Comparison of ENCODE assay signal across 10 cellular contexts in genomic region chr2:101828267-101829017, GRCh38.
DNase-seq lines count a peak whose midpoint lies in the region; ATAC-seq and TF ChIP-seq lines count a peak whose summit lies in the region.
"Had no signal": no experiment of that assay in that cellular context is flagged by ENCODE, and none has a peak within 500 bp of the region (broad histone marks: within the 10 kb centered on the region; RNA-seq: fewer than 3 reads in every experiment).

No MANE protein-coding gene starts in this region.

- peak overlapping the region; percentile 13 to 81 (median 48) for H3K4me3 Mint-ChIP-seq in CD4-positive, alpha-beta memory T cell

- peak overlapping the region; percentile 63 for H2AK5ac ChIP-seq in mesenchymal stem cell (ENCODE audit: low read length, severe bottlenecking)

- no peak overlapping the region for H4K8ac ChIP-seq in mesenchymal stem cell (ENCODE audit: low read length)

- peak overlapping the region; percentile 1 to 79 (median 47) for H3K27ac Mint-ChIP-seq in CD4-positive, alpha-beta memory T cell

- POLR2A ChIA-PET in CD4-positive, alpha-beta memory T cell (lab: Charles Lee; ENCODE audit: partially characterized antibody) = interaction anchor here (0.6 to 4.0 kb wide), 6 partner anchors 61 to 429 kb away, joined by 3 to 19 read pairs (median 4); partner anchors contain the start of gene MAP4K4

- no peak overlapping the region for H3K27ac ChIP-seq in CD4-positive, alpha-beta memory T cell (ENCODE audit: low read depth, low read length)
- H3K27ac ChIP-seq in brain microvascular endothelial cell (peak overlapping the region; percentile 97), mesenchymal stem cell (ENCODE audit: low read length, poor library complexity, severe bottlenecking) (peak overlapping the region; percentile 14)

- no peak overlapping the region for H2BK12ac ChIP-seq in mesenchymal stem cell (ENCODE audit: low read length in 2 of 2)

- no peak overlapping the region for H2BK15ac ChIP-seq in mesenchymal stem cell (ENCODE audit: low read depth, poor library complexity, severe bottlenecking)

- H3K9me3 Mint-ChIP-seq in CD4-positive, alpha-beta memory T cell = no peaks in the 10 kb centered on the region

- no peak overlapping the region for H3K4ac ChIP-seq in mesenchymal stem cell (ENCODE audit: low read depth in 1 of 2, low read length in 2 of 2)

- peaks cover 51 to 75% (median 64%) of the 10 kb centered on the region in 4 donors for H3K4me1 Mint-ChIP-seq in CD4-positive, alpha-beta memory T cell

- no peak overlapping the region for H2AFZ ChIP-seq in mesenchymal stem cell (ENCODE audit: low read depth, low read length)

- H2BK120ac ChIP-seq in mesenchymal stem cell (ENCODE audit: low read depth, low read length) = no peak overlapping the region

- H3K4me3 ChIP-seq in CD4-positive, alpha-beta memory T cell (ENCODE audit: low read length in 2 of 2) = no peak overlapping the region
- H3K4me3 ChIP-seq in brain microvascular endothelial cell (ENCODE audit: low read depth, low read length) (no peak overlapping the region), mesenchymal stem cell (ENCODE audit: insufficient read depth in 1 of 2, low read depth in 1 of 2, low read length in 2 of 2) (peak overlapping the region in 1 of 2 experiments; percentile 3)

- no peak overlapping the region for H3K18ac ChIP-seq in mesenchymal stem cell (ENCODE audit: low read depth in 1 of 2, low read length in 2 of 2)

- H4K91ac ChIP-seq in mesenchymal stem cell (ENCODE audit: low read length) = no peak overlapping the region

- H3K9me3 ChIP-seq in CD4-positive, alpha-beta memory T cell (ENCODE audit: control insufficient read depth in 1 of 2, low read length in 2 of 2) = no peaks in the 10 kb centered on the region
- H3K9me3 ChIP-seq in mesenchymal stem cell (ENCODE audit: control insufficient read depth, low read length) = no peaks in the 10 kb centered on the region

- intact Hi-C loops in CD4-positive, alpha-beta memory T cell (cut with micrococcal nuclease) = no loop called here

- peaks cover 34% of the 10 kb centered on the region for H3K36me3 ChIP-seq in CD4-positive, alpha-beta memory T cell (ENCODE audit: insufficient read depth, low read length)
- peaks cover 17% of the 10 kb centered on the region for H3K36me3 ChIP-seq in brain microvascular endothelial cell (replicated peaks)
- peaks cover 16 to 94% of the 10 kb centered on the region in 2 experiments for H3K36me3 ChIP-seq in mesenchymal stem cell (ENCODE audit: control insufficient read depth in 1 of 2, insufficient read depth in 2 of 2, low read depth in 1 of 2, low read length in 2 of 2)

- in situ Hi-C loops in brain microvascular endothelial cell (cut with HindIII; ENCODE audit: low pct_ligation_motif_present, low sequenced_read_pairs) = loop anchor here (25.0 kb wide), 1 partner anchor 391 kb away; no protein-coding TSS in a partner anchor

- CTCF ChIA-PET in CD4-positive, alpha-beta memory T cell (lab: Charles Lee; ENCODE audit: partially characterized antibody) = interaction anchor here (0.9 to 10.1 kb wide), 11 partner anchors 11 to 487 kb away, joined by 3 to 163 read pairs (median 3); no protein-coding TSS in a partner anchor

- H2BK5ac ChIP-seq in mesenchymal stem cell (ENCODE audit: low read depth, low read length, poor library complexity, severe bottlenecking) = no peak overlapping the region

- no peaks in the 10 kb centered on the region for H3K27me3 ChIP-seq in CD4-positive, alpha-beta memory T cell (ENCODE audit: insufficient read depth, low read length)
- no peaks in the 10 kb centered on the region for H3K27me3 ChIP-seq in brain microvascular endothelial cell (replicated peaks)
- H3K27me3 ChIP-seq in mesenchymal stem cell (ENCODE audit: control insufficient read depth in 1 of 2, insufficient read depth in 1 of 2, low read length in 2 of 2) = no peaks in the 10 kb centered on the region

- no peak overlapping the region for H3K4me2 ChIP-seq in mesenchymal stem cell (ENCODE audit: low read length, poor library complexity, severe bottlenecking)

- H3K9ac ChIP-seq in mesenchymal stem cell (ENCODE audit: low read length) = peak overlapping the region; percentile 57

- peaks cover 63% of the 10 kb centered on the region for H3K4me1 ChIP-seq in CD4-positive, alpha-beta memory T cell (ENCODE audit: insufficient read depth, low read length)
- peaks cover 15% of the 10 kb centered on the region for H3K4me1 ChIP-seq in mesenchymal stem cell (ENCODE audit: control insufficient read depth, insufficient read depth, low read depth, low read length)

- no peak for TF ChIP-seq CTCF in brain microvascular endothelial cell (IDR thresholded peaks at IDR 0.05; ENCODE audit: low read depth, low read length, missing control alignments)

- peaks cover 12% of the 10 kb centered on the region for H3K79me1 ChIP-seq in mesenchymal stem cell (replicated peaks; ENCODE audit: low read length, poor library complexity, severe bottlenecking)

- DNase-seq in CD4-positive, alpha-beta memory T cell = peak; percentile 39 to 59 (median 44)
- DNase-seq in brain microvascular endothelial cell = no peak
- DNase-seq in mesenchymal stem cell = peak; percentile 65
- DNase-seq in kidney glomerular epithelial cell (lab: John Stamatoyannopoulos, UW) = no peak
- DNase-seq in DMS 273 treated with DMSO at 0.1 percent for 48 hours (lab: John Stamatoyannopoulos, UW) = no peak
- no peak for DNase-seq in putamen (ENCODE audit: low spot score)
- DNase-seq: midbrain, NCI-H1417 treated with DMSO at 0.1 percent for 48 hours had no signal

- 49% methylated on average over 4 of the region's 8 CpGs for WGBS in mesenchymal stem cell

- no peaks in the 10 kb centered on the region for H3K27me3 Mint-ChIP-seq in CD4-positive, alpha-beta memory T cell

- H3K23ac ChIP-seq in mesenchymal stem cell (ENCODE audit: low read length in 2 of 2) = no peak overlapping the region

- peaks cover 37 to 69% of the 10 kb centered on the region in 2 donors for H3K36me3 Mint-ChIP-seq in CD4-positive, alpha-beta memory T cell

- H3K14ac ChIP-seq in mesenchymal stem cell (ENCODE audit: low read length in 2 of 2) = no peak overlapping the region

- ATAC-seq in HG03442 (IDR thresholded peaks at IDR 0.05; ENCODE audit: unreplicated experiment) (peak; percentile 35), HG03097 (IDR thresholded peaks at IDR 0.05; ENCODE audit: low FRiP score, unreplicated experiment) (no peak)

Comparison
In these comparisons a context has a peak if more than half of its experiments do, and no peak if none do; other contexts are left out.
1. DNase-seq: peak in CD4-positive, alpha-beta memory T cell (5 of 5) and mesenchymal stem cell (single experiment); none in brain microvascular endothelial cell (single experiment), kidney glomerular epithelial cell (single experiment), DMS 273 treated with DMSO at 0.1 percent for 48 hours (single experiment) and putamen (single experiment).